In the genomic region with DNA sequence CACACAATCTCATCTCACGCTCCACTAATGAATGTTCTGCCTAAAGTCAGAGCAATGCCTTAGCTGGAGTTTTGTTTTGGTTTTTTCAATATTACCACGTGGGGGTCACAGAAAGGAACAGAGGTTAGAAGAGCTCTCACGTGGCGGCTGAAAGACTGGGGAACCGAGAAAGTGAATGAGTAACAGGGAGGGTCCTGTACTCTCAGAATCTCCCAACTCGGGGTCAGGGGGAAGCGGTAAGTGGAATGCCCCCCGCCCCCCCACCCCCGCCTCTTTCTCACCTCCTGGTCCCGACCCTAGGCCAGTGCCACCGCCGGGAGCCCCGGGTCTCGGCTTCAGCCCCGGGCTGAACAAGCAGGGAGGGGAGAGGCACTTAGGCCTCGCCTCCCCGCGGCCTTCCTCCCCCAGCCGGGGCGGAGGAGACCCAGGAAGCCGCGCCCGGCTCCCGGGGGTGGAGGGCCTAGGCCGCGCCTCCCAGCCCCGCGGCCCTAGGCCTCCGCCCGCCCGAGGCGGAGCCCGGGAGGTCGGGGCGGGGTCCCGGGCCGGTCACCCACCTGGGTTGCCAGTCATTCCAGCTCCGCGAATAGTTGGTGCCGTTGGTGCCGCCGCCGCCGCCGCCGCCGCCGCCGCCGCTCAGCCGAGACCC, we compare ENCODE assay signal across 8 cellular contexts.
DNase-seq lines count a peak whose midpoint lies in the region; ATAC-seq and TF ChIP-seq lines count a peak whose summit lies in the region.
"Not testable (repeated sequence)": the region's sequence is repeated elsewhere in the genome, so short reads cannot be mapped to it uniquely, and the experiment has no call there.

No MANE protein-coding gene starts in this region.

- not testable (repeated sequence) for H3K36me3 ChIP-seq in A673 (ENCODE audit: insufficient read depth, low read length, poor library complexity, severe bottlenecking)

- not testable (repeated sequence) for H3K4me1 ChIP-seq in A673 (ENCODE audit: insufficient read depth, low read length, poor library complexity, severe bottlenecking)

- CTCF ChIA-PET in A673 (lab: Charles Lee); activated CD8-positive, alpha-beta T cell treated with anti-CD3 and anti-CD28 coated beads, Interleukin-2, amount 10 ng/mL, durations not matched to agents 7 days and 5 days (lab: Charles Lee): not testable (repeated sequence)

- H3K4me3 ChIP-seq in A673 (ENCODE audit: low read depth, low read length, poor library complexity, severe bottlenecking) = peak overlapping the region; percentile 64
- H3K4me3 ChIP-seq in coronary artery = peak overlapping the region; percentile 86

- BruUV-seq in A673 (replicated peaks; lab: Mats Ljungman, UMichigan) = not testable (repeated sequence)

- H3K4me3 Mint-ChIP-seq in activated CD8-positive, alpha-beta T cell treated with anti-CD3 and anti-CD28 coated beads, Interleukin-2, amount 10 ng/mL, durations not matched to agents 7 days and 5 days = peak overlapping the region; percentile 88

- H3K9me3 Mint-ChIP-seq in activated CD8-positive, alpha-beta T cell treated with anti-CD3 and anti-CD28 coated beads, Interleukin-2, amount 10 ng/mL, durations not matched to agents 7 days and 5 days (ENCODE audit: insufficient read depth) = not testable (repeated sequence)

- peaks cover 24% of the 10 kb centered on the region for H3K4me1 Mint-ChIP-seq in activated CD8-positive, alpha-beta T cell treated with anti-CD3 and anti-CD28 coated beads, Interleukin-2, amount 10 ng/mL, durations not matched to agents 7 days and 5 days (ENCODE audit: low read depth)

- H3K9me3 ChIP-seq in A673 (ENCODE audit: low read depth, low read length, poor library complexity, severe bottlenecking) = not testable (repeated sequence)

- ATAC-seq in GM19351 (IDR thresholded peaks at IDR 0.05; ENCODE audit: unreplicated experiment) (peak; percentile 53), HG03097 (IDR thresholded peaks at IDR 0.05; ENCODE audit: low FRiP score, unreplicated experiment) (peak; percentile 31)
- ATAC-seq in activated CD8-positive, alpha-beta T cell treated with anti-CD3 and anti-CD28 coated beads, Interleukin-2, amount 10 ng/mL, durations not matched to agents 7 days and 5 days = peak; percentile 77

- TF ChIP-seq CTCF in A673 (conservative IDR thresholded peaks at IDR 0.05; ENCODE audit: low read depth, low read length); coronary artery (IDR thresholded peaks at IDR 0.05): not testable (repeated sequence)

- intact Hi-C loops in A673 (cut with micrococcal nuclease; ENCODE audit: unreplicated experiment) = not testable (repeated sequence)

- not testable (repeated sequence) for H3K27me3 Mint-ChIP-seq in activated CD8-positive, alpha-beta T cell treated with anti-CD3 and anti-CD28 coated beads, Interleukin-2, amount 10 ng/mL, durations not matched to agents 7 days and 5 days (ENCODE audit: low read depth)

- not testable (repeated sequence) for H3K27me3 ChIP-seq in A673 (replicated peaks; ENCODE audit: insufficient read depth, low read depth, low read length, poor library complexity)

- H3K27ac ChIP-seq in A673 (ENCODE audit: low read depth, low read length, poor library complexity, severe bottlenecking) (peak overlapping the region; percentile 85), coronary artery (peak overlapping the region; percentile 90 to 95)

- peak; percentile 61 for DNase-seq in A673 (ENCODE audit: low spot score)
- peak; percentile 39 for DNase-seq in NCI-H82 (lab: John Stamatoyannopoulos, UW)
- peak; percentile 75 for DNase-seq in activated CD8-positive, alpha-beta T cell treated with anti-CD3 and anti-CD28 coated beads, Interleukin-2, amount 10 ng/mL, durations not matched to agents 7 days and 5 days
- not testable (repeated sequence) for DNase-seq in coronary artery (ENCODE audit: low spot score)
- DNase-seq in left kidney (ENCODE audit: low read depth, low spot score) = peak; percentile 76
- peak in 2 of 3 donors; percentile 44 to 62 for DNase-seq in stimulated activated CD4-positive, alpha-beta T cell treated with anti-CD3 and anti-CD28 coated beads, Interleukin-12 subunit alpha, Interleukin-12 subunit beta, amount 100 ng/mL, for 48 hours (ENCODE audit: low read depth in 2 of 3, low spot score in 1 of 3)

- POLR2A ChIA-PET in A673 (lab: Charles Lee; ENCODE audit: low non-redundant PET) = not testable (repeated sequence)
- POLR2A ChIA-PET in activated CD8-positive, alpha-beta T cell treated with anti-CD3 and anti-CD28 coated beads, Interleukin-2, amount 10 ng/mL, durations not matched to agents 7 days and 5 days (lab: Charles Lee) = interaction anchor here (1.0 kb wide), 1 partner anchor 17 kb away, joined by 3 read pairs; no protein-coding TSS in a partner anchor

- peak overlapping the region; percentile 93 for H3K27ac Mint-ChIP-seq in activated CD8-positive, alpha-beta T cell treated with anti-CD3 and anti-CD28 coated beads, Interleukin-2, amount 10 ng/mL, durations not matched to agents 7 days and 5 days

- H3K36me3 Mint-ChIP-seq in activated CD8-positive, alpha-beta T cell treated with anti-CD3 and anti-CD28 coated beads, Interleukin-2, amount 10 ng/mL, durations not matched to agents 7 days and 5 days (ENCODE audit: low read depth) = peaks cover 16% of the 10 kb centered on the region
